In genomic region chr12:51323317-51323960, GRCh38 we compare ENCODE assay signal across 7 cellular contexts. TPM values are rescaled to one million over a fixed set of nuclear protein-coding genes. Genes with fewer than 3 reads are reported as not detected.
DNase-seq lines count a peak whose midpoint lies in the region; ATAC-seq, FAIRE-seq and TF ChIP-seq lines count a peak whose summit lies in the region.

No MANE protein-coding gene starts in this region.

- H3K27me3 ChIP-seq in H1 (replicated peaks in 1 of 4; ENCODE audit: control insufficient read depth in 3 of 4, extremely low read depth in 1 of 4, insufficient read depth in 3 of 4, low read length in 3 of 4), result no peaks in the 10 kb centered on the region; a peak in 1 of 7 replicates
- H3K27me3 ChIP-seq in suprapubic skin, result no peaks in the 10 kb centered on the region

- TF ChIP-seq POLR2A in H1 (IDR thresholded peaks at IDR 0.05; ENCODE audit: control extremely low read depth in 1 of 2, low read depth in 2 of 2, low read length in 2 of 2), result no peak
- no peak for TF ChIP-seq POLR2A in suprapubic skin (IDR thresholded peaks at IDR 0.05)

- peak overlapping the region; percentile 22 for H4K91ac ChIP-seq in H1 (replicated peaks; ENCODE audit: insufficient read length, low read length)

- no peak overlapping the region for H3K4ac ChIP-seq in H1 (replicated peaks; ENCODE audit: insufficient read length, low read depth, low read length)

- no peak overlapping the region for H3K9ac ChIP-seq in H1 (replicated peaks in 1 of 4; ENCODE audit: extremely low read depth in 1 of 4, low read depth in 3 of 4, low read length in 3 of 4)

- no peak overlapping the region for H2BK5ac ChIP-seq in H1 (ENCODE audit: low read depth, low read length)

- H3K9me3 ChIP-seq in H1 (ENCODE audit: insufficient read depth in 2 of 2, low read depth in 1 of 2, low read length in 1 of 2), result no peaks in the 10 kb centered on the region
- no peaks in the 10 kb centered on the region for H3K9me3 ChIP-seq in suprapubic skin

- H3K4me1 ChIP-seq in H1 (replicated peaks in 1 of 4; ENCODE audit: control insufficient read depth in 3 of 4, insufficient read depth in 4 of 4, low read length in 3 of 4) (peaks cover 2 to 16% (median 7%) of the 10 kb centered on the region in 4 experiments; a peak in 6 of 7 replicates), suprapubic skin (peaks cover 38% of the 10 kb centered on the region)

- H4K5ac ChIP-seq in H1 (ENCODE audit: insufficient read length, low read depth, low read length), result no peak overlapping the region

- no peak overlapping the region for H4K8ac ChIP-seq in H1 (ENCODE audit: extremely low read depth, insufficient read depth, low read length)

- ATAC-seq in GM21576 (IDR thresholded peaks at IDR 0.05; ENCODE audit: unreplicated experiment), result peak; percentile 2
- peak; percentile 44 to 46 for ATAC-seq in activated CD4-positive, CD25-positive, alpha-beta regulatory T cell treated with anti-CD3 and anti-CD28 coated beads, Interleukin-2, amount 50 U/mL, for 24 hours
- ATAC-seq in HG02970 (IDR thresholded peaks at IDR 0.05; ENCODE audit: low FRiP score, unreplicated experiment), result no peak
- no peak for ATAC-seq in GM19328 (IDR thresholded peaks at IDR 0.05; ENCODE audit: unreplicated experiment)

- H3K18ac ChIP-seq in H1 (ENCODE audit: extremely low read depth, low read length), result peak overlapping the region; percentile 80

- TF ChIP-seq CTCF in H1 (IDR thresholded peaks at IDR 0.05; ENCODE audit: control extremely low read depth in 1 of 3, insufficient read depth in 1 of 3, low read depth in 1 of 3, low read length in 3 of 3) (no peak), suprapubic skin (IDR thresholded peaks at IDR 0.05) (no peak)

- TF ChIP-seq EP300 in H1 (IDR thresholded peaks at IDR 0.05; ENCODE audit: borderline replicate concordance in 1 of 2, low read depth in 2 of 2, low read length in 2 of 2) (no peak), suprapubic skin (IDR thresholded peaks at IDR 0.05) (no peak)

- H2BK15ac ChIP-seq in H1 (ENCODE audit: low read length), result no peak overlapping the region

- H3K23me2 ChIP-seq in H1 (ENCODE audit: low read depth, low read length), result no peaks in the 10 kb centered on the region

- no peaks in the 10 kb centered on the region for H4K20me1 ChIP-seq in H1 (replicated peaks in 1 of 2; ENCODE audit: control insufficient read depth in 1 of 2, insufficient read depth in 2 of 2, low read length in 2 of 2)

- FAIRE-seq in H1 (lab: Jason Lieb, UNC), result no peak

- no peaks in the 10 kb centered on the region for H3K79me1 ChIP-seq in H1 (ENCODE audit: low read depth, low read length)

- no peak overlapping the region for H3K23ac ChIP-seq in H1 (ENCODE audit: insufficient read length)

- no peak overlapping the region for H3K14ac ChIP-seq in H1 (ENCODE audit: insufficient read length)

- H2BK120ac ChIP-seq in H1 (replicated peaks; ENCODE audit: low read depth, low read length), result no peak overlapping the region

- CTCF ChIA-PET in H1 (lab: Charles Lee; ENCODE audit: partially characterized antibody), result interaction anchor here (0.9 to 7.0 kb wide), 4 partner anchors 14 to 54 kb away, joined by 3 to 45 read pairs (median 4); no protein-coding TSS in a partner anchor

- H2BK20ac ChIP-seq in H1 (ENCODE audit: low read length), result 0 out of 2 replicates have a peak overlapping the region, but pooled peaks have one; percentile 13

- TF ChIP-seq RAD21 in H1 (IDR thresholded peaks at IDR 0.05 in 1 of 2, conservative IDR thresholded peaks at IDR 0.05 in 1 of 2; ENCODE audit: low read depth in 2 of 2, low read length in 2 of 2), result no peak

- DNase-seq in H1 (ENCODE audit: low read depth in 1 of 2, low spot score in 2 of 2) (no peak), suprapubic skin (ENCODE audit: low spot score in 2 of 2) (no peak), putamen (ENCODE audit: low spot score) (no peak)

- H2AK5ac ChIP-seq in H1 (ENCODE audit: low read depth, low read length), result no peak overlapping the region

- peak overlapping the region; percentile 88; the same call in 1 of the 2 replicates for H2BK12ac ChIP-seq in H1 (ENCODE audit: low read depth, low read length)

- H3K27ac ChIP-seq in H1 (ENCODE audit: low read depth, low read length) (no peak overlapping the region), suprapubic skin (peak overlapping the region; percentile 62)

- no peak overlapping the region for H3K56ac ChIP-seq in H1 (replicated peaks; ENCODE audit: insufficient read length, low read depth, low read length)

- H3K4me3 ChIP-seq in H1 (ENCODE audit: extremely low read depth in 1 of 4, insufficient read depth in 2 of 4, low read depth in 3 of 4, low read length in 4 of 4), result no peak overlapping the region
- H3K4me3 ChIP-seq in suprapubic skin, result peak overlapping the region; percentile 22

- 88% methylated on average over 7 of the region's 15 CpGs; no CpG with 5 or more reads in 1 of the 2 experiments for WGBS in H1 (ENCODE audit: extremely low coverage in 1 of 2, insufficient coverage in 1 of 2, insufficient read length in 1 of 2, insufficient replicate concordance in 2 of 2, low coverage in 1 of 2, low lambda C conversion rate in 2 of 2, missing lambda C conversion rate in 1 of 2), 2 experiments
- 83% methylated on average over 15 of the region's 15 CpGs for WGBS in suprapubic skin

- H3K79me2 ChIP-seq in H1 (ENCODE audit: control insufficient read depth in 1 of 2, insufficient read depth in 2 of 2, low read length in 2 of 2), result no peaks in the 10 kb centered on the region

- POLR2A ChIA-PET in H1 (lab: Charles Lee; ENCODE audit: partially characterized antibody), result interaction anchor here (0.8 to 1.0 kb wide), 2 partner anchors 36 to 68 kb away, joined by 3 read pairs; partner anchors contain the start of gene GALNT6

- H3K4me2 ChIP-seq in H1 (ENCODE audit: insufficient read depth in 1 of 2, low read depth in 2 of 2, low read length in 2 of 2), result no peak overlapping the region

- no peaks in the 10 kb centered on the region for H3K36me3 ChIP-seq in H1 (ENCODE audit: control insufficient read depth in 2 of 4, insufficient read depth in 4 of 4, low read length in 3 of 4)
- H3K36me3 ChIP-seq in suprapubic skin, result no peaks in the 10 kb centered on the region

- H2AFZ ChIP-seq in H1 (ENCODE audit: low read length), result no peak overlapping the region; the same call in 1 of the 2 replicates

TF ChIP-seq in H1, 55 proteins besides CTCF, POLR2A, EP300 and RAD21 (continues in another document):
- TF ChIP-seq PHF8 (conservative IDR thresholded peaks at IDR 0.05; ENCODE audit: low read depth, low read length) (no peak), TBP (IDR thresholded peaks at IDR 0.05; ENCODE audit: low read depth, low read length) (no peak), E2F6 (IDR thresholded peaks at IDR 0.05) (no peak), HDAC2 (IDR thresholded peaks at IDR 0.05; ENCODE audit: borderline replicate concordance in 1 of 2, low read depth in 2 of 2, low read length in 2 of 2) (no peak), JUN (IDR thresholded peaks at IDR 0.05; ENCODE audit: low read depth, low read length) (no peak), CBX5 (IDR thresholded peaks at IDR 0.05; ENCODE audit: low read depth, low read length) (no peak), TEAD4 (IDR thresholded peaks at IDR 0.05; ENCODE audit: low read depth, low read length) (no peak), SP1 (IDR thresholded peaks at IDR 0.05; ENCODE audit: low read depth, low read length) (no peak), POU5F1 (IDR thresholded peaks at IDR 0.05; ENCODE audit: low read depth, low read length) (no peak), HDAC6 (IDR thresholded peaks at IDR 0.05; ENCODE audit: low read depth, low read length) (no peak), BCL11A (IDR thresholded peaks at IDR 0.05; ENCODE audit: low read depth in 2 of 2, low read length in 2 of 2) (no peak)

RNA-seq across cellular contexts. Expression of gene BIN2, which starts 0.5 kb away (rescaled TPM):
- not detected in 2 replicates for total RNA-seq in H1 (2021; fragmentation: NEBNext Ultra II Directional; extraction: Animal tissue kit (Norgen Biotek cat#: 25700))
- polyA plus RNA-seq in H1 (2011; rRNA removed), result 0.05 TPM in 1 of 2 replicates, not detected in the other
- 0.08 TPM for polyA plus RNA-seq in H1 (2011; cell fraction: cytosol; rRNA removed)
- polyA plus RNA-seq in H1 (2011; cell fraction: nucleus; rRNA removed), result not detected
- polyA plus RNA-seq in H1 (2012, experiment 1 of 2), result 0.13 TPM in 1 of 4 replicates, not detected in the others
- polyA plus RNA-seq in H1 (2012, experiment 2 of 2), result not detected
- 0.04 TPM for polyA plus RNA-seq in H1 (2013, experiment 1 of 2)
- polyA plus RNA-seq in H1 (2013, experiment 2 of 2), result 0.07 TPM
- 0.24 TPM in 1 of 2 replicates, not detected in the other for polyA minus RNA-seq in H1 (2011; rRNA and poly(A)+ RNA removed)
- polyA minus RNA-seq in H1 (2011; cell fraction: cytosol; rRNA and poly(A)+ RNA removed), result not detected
- not detected for polyA minus RNA-seq in H1 (2011; cell fraction: nucleus; rRNA and poly(A)+ RNA removed)
- total RNA-seq in suprapubic skin, result 1 to 10 TPM in 2 of 4 donors, under 1 TPM in 2; 0.68 to 1.9 (median 1.3) TPM

RNA-seq across cellular contexts. Expression of gene CELA1, which starts 23.0 kb away (rescaled TPM):
- total RNA-seq in H1 (2021; fragmentation: NEBNext Ultra II Directional; extraction: Animal tissue kit (Norgen Biotek cat#: 25700)), result not detected in 2 replicates
- polyA plus RNA-seq in H1 (2011; rRNA removed), result 0.09 TPM in 1 of 2 replicates, not detected in the other
- not detected for polyA plus RNA-seq in H1 (2011; cell fraction: cytosol; rRNA removed)
- not detected for polyA plus RNA-seq in H1 (2011; cell fraction: nucleus; rRNA removed)
- polyA plus RNA-seq in H1 (2012, experiment 1 of 2), result not detected in 4 replicates
- polyA plus RNA-seq in H1 (2012, experiment 2 of 2), result not detected
- polyA plus RNA-seq in H1 (2013, experiment 1 of 2), result not detected
- not detected for polyA plus RNA-seq in H1 (2013, experiment 2 of 2)
- polyA minus RNA-seq in H1 (2011; rRNA and poly(A)+ RNA removed), result not detected in 2 replicates
- polyA minus RNA-seq in H1 (2011; cell fraction: cytosol; rRNA and poly(A)+ RNA removed), result not detected
- polyA minus RNA-seq in H1 (2011; cell fraction: nucleus; rRNA and poly(A)+ RNA removed), result not detected
- not detected for total RNA-seq in suprapubic skin

RNA-seq across cellular contexts. Expression of gene SMAGP, which starts 53.2 kb away (rescaled TPM):
- total RNA-seq in H1 (2021; fragmentation: NEBNext Ultra II Directional; extraction: Animal tissue kit (Norgen Biotek cat#: 25700)), result 9.2 and 9.4 TPM in 2 replicates
- polyA plus RNA-seq in H1 (2011; rRNA removed), result 12.7 and 13.9 TPM in 2 replicates
- polyA plus RNA-seq in H1 (2011; cell fraction: cytosol; rRNA removed), result 12.9 TPM
- polyA plus RNA-seq in H1 (2011; cell fraction: nucleus; rRNA removed), result 8.2 TPM
- polyA plus RNA-seq in H1 (2012, experiment 1 of 2), result 9.5 to 11.2 TPM (median 10.4 TPM) in 4 replicates
- 11.1 TPM for polyA plus RNA-seq in H1 (2012, experiment 2 of 2)
- polyA plus RNA-seq in H1 (2013, experiment 1 of 2), result 10.1 TPM
- 11.8 TPM for polyA plus RNA-seq in H1 (2013, experiment 2 of 2)
- 9.9 and 12.0 TPM in 2 replicates for polyA minus RNA-seq in H1 (2011; rRNA and poly(A)+ RNA removed)
- polyA minus RNA-seq in H1 (2011; cell fraction: cytosol; rRNA and poly(A)+ RNA removed), result 3.4 TPM
- polyA minus RNA-seq in H1 (2011; cell fraction: nucleus; rRNA and poly(A)+ RNA removed), result 5.0 TPM
- 10 to 100 TPM; 31.6 to 68.7 (median 46.8) TPM for total RNA-seq in suprapubic skin

Comparison
In these comparisons a context has a peak if more than half of its experiments do, and no peak if none do; other contexts are left out.
1. ATAC-seq: peak in GM21576 (single experiment) and activated CD4-positive, CD25-positive, alpha-beta regulatory T cell treated with anti-CD3 and anti-CD28 coated beads, Interleukin-2, amount 50 U/mL, for 24 hours (2 of 2); none in HG02970 (single experiment) and GM19328 (single experiment).